Comparison of ENCODE assay signal across 1 cellular context in genomic region chr6:135054575-135055498, GRCh38.
A peak's percentile ranks its signal among the peaks of the same experiment; 100 is the strongest.
TF ChIP-seq lines count a peak whose summit lies in the region.

TSS of gene HBS1L (minus strand) at chr6:135054822. CDS start at chr6:135054691, 131 bp downstream.

TF ChIP-seq in HepG2, 621 proteins besides CTCF, POLR2A, EP300 and RAD21 (continued from another document):
- TF ChIP-seq, protein P1, sequence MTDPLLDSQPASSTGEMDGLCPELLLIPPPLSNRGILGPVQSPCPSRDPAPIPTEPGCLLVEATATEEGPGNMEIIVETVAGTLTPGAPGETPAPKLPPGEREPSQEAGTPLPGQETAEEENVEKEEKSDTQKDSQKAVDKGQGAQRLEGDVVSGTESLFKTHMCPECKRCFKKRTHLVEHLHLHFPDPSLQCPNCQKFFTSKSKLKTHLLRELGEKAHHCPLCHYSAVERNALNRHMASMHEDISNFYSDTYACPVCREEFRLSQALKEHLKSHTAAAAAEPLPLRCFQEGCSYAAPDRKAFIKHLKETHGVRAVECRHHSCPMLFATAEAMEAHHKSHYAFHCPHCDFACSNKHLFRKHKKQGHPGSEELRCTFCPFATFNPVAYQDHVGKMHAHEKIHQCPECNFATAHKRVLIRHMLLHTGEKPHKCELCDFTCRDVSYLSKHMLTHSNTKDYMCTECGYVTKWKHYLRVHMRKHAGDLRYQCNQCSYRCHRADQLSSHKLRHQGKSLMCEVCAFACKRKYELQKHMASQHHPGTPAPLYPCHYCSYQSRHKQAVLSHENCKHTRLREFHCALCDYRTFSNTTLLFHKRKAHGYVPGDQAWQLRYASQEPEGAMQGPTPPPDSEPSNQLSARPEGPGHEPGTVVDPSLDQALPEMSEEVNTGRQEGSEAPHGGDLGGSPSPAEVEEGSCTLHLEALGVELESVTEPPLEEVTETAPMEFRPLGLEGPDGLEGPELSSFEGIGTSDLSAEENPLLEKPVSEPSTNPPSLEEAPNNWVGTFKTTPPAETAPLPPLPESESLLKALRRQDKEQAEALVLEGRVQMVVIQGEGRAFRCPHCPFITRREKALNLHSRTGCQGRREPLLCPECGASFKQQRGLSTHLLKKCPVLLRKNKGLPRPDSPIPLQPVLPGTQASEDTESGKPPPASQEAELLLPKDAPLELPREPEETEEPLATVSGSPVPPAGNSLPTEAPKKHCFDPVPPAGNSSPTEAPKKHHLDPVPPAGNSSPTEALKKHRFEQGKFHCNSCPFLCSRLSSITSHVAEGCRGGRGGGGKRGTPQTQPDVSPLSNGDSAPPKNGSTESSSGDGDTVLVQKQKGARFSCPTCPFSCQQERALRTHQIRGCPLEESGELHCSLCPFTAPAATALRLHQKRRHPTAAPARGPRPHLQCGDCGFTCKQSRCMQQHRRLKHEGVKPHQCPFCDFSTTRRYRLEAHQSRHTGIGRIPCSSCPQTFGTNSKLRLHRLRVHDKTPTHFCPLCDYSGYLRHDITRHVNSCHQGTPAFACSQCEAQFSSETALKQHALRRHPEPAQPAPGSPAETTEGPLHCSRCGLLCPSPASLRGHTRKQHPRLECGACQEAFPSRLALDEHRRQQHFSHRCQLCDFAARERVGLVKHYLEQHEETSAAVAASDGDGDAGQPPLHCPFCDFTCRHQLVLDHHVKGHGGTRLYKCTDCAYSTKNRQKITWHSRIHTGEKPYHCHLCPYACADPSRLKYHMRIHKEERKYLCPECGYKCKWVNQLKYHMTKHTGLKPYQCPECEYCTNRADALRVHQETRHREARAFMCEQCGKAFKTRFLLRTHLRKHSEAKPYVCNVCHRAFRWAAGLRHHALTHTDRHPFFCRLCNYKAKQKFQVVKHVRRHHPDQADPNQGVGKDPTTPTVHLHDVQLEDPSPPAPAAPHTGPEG (CRISPR knock-in tag; IDR thresholded peaks at IDR 0.05), result peak; percentile 72
- TF ChIP-seq, protein P2, sequence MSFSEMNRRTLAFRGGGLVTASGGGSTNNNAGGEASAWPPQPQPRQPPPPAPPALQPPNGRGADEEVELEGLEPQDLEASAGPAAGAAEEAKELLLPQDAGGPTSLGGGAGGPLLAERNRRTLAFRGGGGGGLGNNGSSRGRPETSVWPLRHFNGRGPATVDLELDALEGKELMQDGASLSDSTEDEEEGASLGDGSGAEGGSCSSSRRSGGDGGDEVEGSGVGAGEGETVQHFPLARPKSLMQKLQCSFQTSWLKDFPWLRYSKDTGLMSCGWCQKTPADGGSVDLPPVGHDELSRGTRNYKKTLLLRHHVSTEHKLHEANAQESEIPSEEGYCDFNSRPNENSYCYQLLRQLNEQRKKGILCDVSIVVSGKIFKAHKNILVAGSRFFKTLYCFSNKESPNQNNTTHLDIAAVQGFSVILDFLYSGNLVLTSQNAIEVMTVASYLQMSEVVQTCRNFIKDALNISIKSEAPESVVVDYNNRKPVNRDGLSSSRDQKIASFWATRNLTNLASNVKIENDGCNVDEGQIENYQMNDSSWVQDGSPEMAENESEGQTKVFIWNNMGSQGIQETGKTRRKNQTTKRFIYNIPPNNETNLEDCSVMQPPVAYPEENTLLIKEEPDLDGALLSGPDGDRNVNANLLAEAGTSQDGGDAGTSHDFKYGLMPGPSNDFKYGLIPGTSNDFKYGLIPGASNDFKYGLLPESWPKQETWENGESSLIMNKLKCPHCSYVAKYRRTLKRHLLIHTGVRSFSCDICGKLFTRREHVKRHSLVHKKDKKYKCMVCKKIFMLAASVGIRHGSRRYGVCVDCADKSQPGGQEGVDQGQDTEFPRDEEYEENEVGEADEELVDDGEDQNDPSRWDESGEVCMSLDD (CRISPR knock-in tag; IDR thresholded peaks at IDR 0.05; ENCODE audit: borderline replicate concordance), result 0 out of 2 replicates have a peak, but pooled peaks have one; percentile 67
- TF ChIP-seq ZNF230 (CRISPR knock-in tag; IDR thresholded peaks at IDR 0.05), result peak; percentile 98
- TF ChIP-seq, protein P3, sequence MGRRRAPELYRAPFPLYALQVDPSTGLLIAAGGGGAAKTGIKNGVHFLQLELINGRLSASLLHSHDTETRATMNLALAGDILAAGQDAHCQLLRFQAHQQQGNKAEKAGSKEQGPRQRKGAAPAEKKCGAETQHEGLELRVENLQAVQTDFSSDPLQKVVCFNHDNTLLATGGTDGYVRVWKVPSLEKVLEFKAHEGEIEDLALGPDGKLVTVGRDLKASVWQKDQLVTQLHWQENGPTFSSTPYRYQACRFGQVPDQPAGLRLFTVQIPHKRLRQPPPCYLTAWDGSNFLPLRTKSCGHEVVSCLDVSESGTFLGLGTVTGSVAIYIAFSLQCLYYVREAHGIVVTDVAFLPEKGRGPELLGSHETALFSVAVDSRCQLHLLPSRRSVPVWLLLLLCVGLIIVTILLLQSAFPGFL (CRISPR knock-in tag; IDR thresholded peaks at IDR 0.05), result 0 out of 2 replicates have a peak, but pooled peaks have one; percentile 26
- TF ChIP-seq ZBTB44 (CRISPR knock-in tag; IDR thresholded peaks at IDR 0.05), result no peak; the same call in 1 of the 2 replicates
- TF ChIP-seq, protein P4, sequence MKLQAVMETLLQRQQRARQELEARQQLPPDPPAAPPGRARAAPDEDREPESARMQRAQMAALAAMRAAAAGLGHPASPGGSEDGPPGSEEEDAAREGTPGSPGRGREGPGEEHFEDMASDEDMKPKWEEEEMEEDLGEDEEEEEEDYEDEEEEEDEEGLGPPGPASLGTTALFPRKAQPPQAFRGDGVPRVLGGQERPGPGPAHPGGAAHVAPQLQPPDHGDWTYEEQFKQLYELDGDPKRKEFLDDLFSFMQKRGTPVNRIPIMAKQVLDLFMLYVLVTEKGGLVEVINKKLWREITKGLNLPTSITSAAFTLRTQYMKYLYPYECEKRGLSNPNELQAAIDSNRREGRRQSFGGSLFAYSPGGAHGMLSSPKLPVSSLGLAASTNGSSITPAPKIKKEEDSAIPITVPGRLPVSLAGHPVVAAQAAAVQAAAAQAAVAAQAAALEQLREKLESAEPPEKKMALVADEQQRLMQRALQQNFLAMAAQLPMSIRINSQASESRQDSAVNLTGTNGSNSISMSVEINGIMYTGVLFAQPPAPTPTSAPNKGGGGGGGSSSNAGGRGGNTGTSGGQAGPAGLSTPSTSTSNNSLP (IDR thresholded peaks at IDR 0.05; ENCODE audit: low read depth, low read length), result 0 out of 2 replicates have a peak, but pooled peaks have one; percentile 6
